ENCODE assay signal across 7 cellular contexts in genomic region chr2:1378456-1379150, GRCh38. TPM values are rescaled to one million over a fixed set of nuclear protein-coding genes. Genes with fewer than 3 reads are reported as not detected.
"Had no signal": no experiment of that assay in that cellular context is flagged by ENCODE, and none has a peak within 500 bp of the region (broad histone marks: within the 10 kb centered on the region; RNA-seq: fewer than 3 reads in every experiment).

No MANE protein-coding gene starts in this region.

- DNase-seq: H9, HCEC 1CT, IMR-90 had no signal

- H3K4me3 ChIP-seq: GM23338, K562 had no signal

- FAIRE-seq: H1, H54, K562 had no signal

- ATAC-seq: K562 had no signal

RNA-seq across cellular contexts. Expression of gene TPO, which starts 34.7 kb away (rescaled TPM):
- total RNA-seq: GM23338, H1, H9, IMR-90, K562 had no signal
- polyA plus RNA-seq: H1, IMR-90, K562 had no signal
